In the genomic region with DNA sequence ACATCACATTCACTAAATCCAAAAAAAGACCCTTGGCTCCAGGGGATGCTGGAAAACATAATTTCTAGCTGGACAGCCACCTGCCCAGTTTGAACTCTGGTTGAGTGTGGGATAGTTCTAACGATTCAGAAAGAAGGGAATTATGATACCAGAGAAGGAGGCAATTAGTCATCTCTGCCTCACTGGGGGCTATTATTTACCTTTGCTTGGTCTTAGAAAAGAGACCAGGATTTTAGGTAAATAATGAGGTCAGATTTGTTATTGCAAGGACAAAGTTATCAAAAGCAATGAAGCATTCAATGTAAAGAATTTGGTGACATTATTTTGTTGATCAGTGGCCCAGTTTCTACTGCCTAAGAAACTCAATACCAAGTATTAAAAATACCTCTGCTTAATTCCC, we compare ENCODE assay signal across 24 cellular contexts.
"Had no signal": no experiment of that assay in that cellular context is flagged by ENCODE, and none has a peak within 500 bp of the region (broad histone marks: within the 10 kb centered on the region; RNA-seq: fewer than 3 reads in every experiment).

No MANE protein-coding gene starts in this region.

- ATAC-seq: effector memory CD8-positive, alpha-beta T cell; esophagus mucosa; foreskin keratinocyte; gastrocnemius medialis; gastroesophageal sphincter; heart left ventricle; heart right ventricle had no signal

- H3K9me3 ChIP-seq: colonic mucosa, esophagus muscularis mucosa, esophagus squamous epithelium, gastrocnemius medialis, heart left ventricle had no signal

- H3K4me3 ChIP-seq: colonic mucosa, coronary artery, dorsolateral prefrontal cortex, esophagus muscularis mucosa, esophagus squamous epithelium, gastrocnemius medialis, gastroesophageal sphincter, heart left ventricle, heart right ventricle had no signal

- DNase-seq: colonic mucosa; cortex of kidney; dermis blood vessel endothelial cell; dorsolateral prefrontal cortex; effector CD4-positive, alpha-beta T cell; effector CD8-positive, alpha-beta T cell; effector memory CD4-positive, alpha-beta T cell; effector memory CD8-positive, alpha-beta T cell; endodermal cell; erythroblast; esophagus squamous epithelium; foreskin fibroblast; foreskin keratinocyte; foreskin melanocyte; gastrocnemius medialis; glutamatergic neuron; head of caudate nucleus; heart left ventricle; heart right ventricle had no signal

- H3K36me3 ChIP-seq: colonic mucosa, esophagus muscularis mucosa, esophagus squamous epithelium, gastrocnemius medialis, gastroesophageal sphincter, heart left ventricle, heart right ventricle had no signal

- H3K4me1 ChIP-seq: colonic mucosa, esophagus muscularis mucosa, esophagus squamous epithelium, foreskin keratinocyte, gastrocnemius medialis, gastroesophageal sphincter, heart left ventricle, heart right ventricle had no signal

- H3K27ac ChIP-seq: colonic mucosa, coronary artery, dorsolateral prefrontal cortex, epithelial cell of prostate, esophagus muscularis mucosa, esophagus squamous epithelium, foreskin keratinocyte, gastrocnemius medialis, gastroesophageal sphincter, heart left ventricle, heart right ventricle had no signal

- H3K27me3 ChIP-seq: colonic mucosa, dorsolateral prefrontal cortex, esophagus muscularis mucosa, esophagus squamous epithelium, foreskin keratinocyte, gastrocnemius medialis, gastroesophageal sphincter, heart left ventricle, heart right ventricle had no signal
